ENCODE assay signal across 7 cellular contexts in genomic region chr14:105560047-105560669, GRCh38. TPM values are rescaled to one million over a fixed set of nuclear protein-coding genes. Genes with fewer than 3 reads are reported as not detected.
DNase-seq lines count a peak whose midpoint lies in the region; ATAC-seq and TF ChIP-seq lines count a peak whose summit lies in the region.
"Not testable (repeated sequence)": the region's sequence is repeated elsewhere in the genome, so short reads cannot be mapped to it uniquely, and the experiment has no call there.

No MANE protein-coding gene starts in this region.

- not testable (repeated sequence) for H3K36me3 Mint-ChIP-seq in activated T-helper 17 cell treated with anti-CD3 and anti-CD28 coated beads, Interleukin-2, amount 50 U/mL, for 72 hours (ENCODE audit: low read depth)

- TF ChIP-seq POLR2A in right lobe of liver (IDR thresholded peaks at IDR 0.05): not testable (repeated sequence)

- H3K27ac ChIP-seq in Karpas-422 (ENCODE audit: low read length): peak overlapping the region; percentile 97
- not testable (repeated sequence) for H3K27ac ChIP-seq in right lobe of liver

- not testable (repeated sequence) for H3K27me3 ChIP-seq in Karpas-422 (ENCODE audit: low read length); right lobe of liver

- not testable (repeated sequence) for DNase-seq in Karpas-422, right lobe of liver

- intact Hi-C loops in right lobe of liver (cut with DNase I): loop anchor here in 1 of 2 donors (10.0 kb wide), 1 partner anchor 125 kb away; no protein-coding TSS in a partner anchor

- H3K4me3 Mint-ChIP-seq in activated T-helper 17 cell treated with anti-CD3 and anti-CD28 coated beads, Interleukin-2, amount 50 U/mL, for 72 hours: not testable (repeated sequence)

- not testable (repeated sequence) for H4K20me1 ChIP-seq in Karpas-422 (ENCODE audit: insufficient read depth, low read depth, low read length)

- not testable (repeated sequence) for H3K4me3 ChIP-seq in Karpas-422 (ENCODE audit: low read length); right lobe of liver

- H3K27ac Mint-ChIP-seq in activated T-helper 17 cell treated with anti-CD3 and anti-CD28 coated beads, Interleukin-2, amount 50 U/mL, for 72 hours: not testable (repeated sequence)

- TF ChIP-seq CTCF in right lobe of liver (IDR thresholded peaks at IDR 0.05): not testable (repeated sequence)

- not testable (repeated sequence) for H3K27me3 Mint-ChIP-seq in activated T-helper 17 cell treated with anti-CD3 and anti-CD28 coated beads, Interleukin-2, amount 50 U/mL, for 72 hours

- not testable (repeated sequence) for H3K79me2 ChIP-seq in Karpas-422 (ENCODE audit: low read length)

- not testable (repeated sequence) for H3K9me3 ChIP-seq in Karpas-422 (ENCODE audit: low read length); right lobe of liver

- not testable (repeated sequence) for H3K36me3 ChIP-seq in Karpas-422 (ENCODE audit: insufficient read depth, low read length); right lobe of liver

- peaks cover 14% of the 10 kb centered on the region for H3K4me1 Mint-ChIP-seq in activated T-helper 17 cell treated with anti-CD3 and anti-CD28 coated beads, Interleukin-2, amount 50 U/mL, for 72 hours

- not testable (repeated sequence) for H3K9me2 ChIP-seq in Karpas-422 (replicated peaks; ENCODE audit: insufficient read depth, low read length)

- not testable (repeated sequence) for H2AFZ ChIP-seq in Karpas-422 (ENCODE audit: low read length)

- H3K9me3 Mint-ChIP-seq in activated T-helper 17 cell treated with anti-CD3 and anti-CD28 coated beads, Interleukin-2, amount 50 U/mL, for 72 hours: peaks cover 11% of the 10 kb centered on the region

- H3K4me2 ChIP-seq in Karpas-422 (ENCODE audit: low read depth, low read length, poor library complexity, severe bottlenecking): peak overlapping the region; percentile 35

- H3K4me1 ChIP-seq in Karpas-422 (ENCODE audit: low read length): peaks cover 45% of the 10 kb centered on the region
- H3K4me1 ChIP-seq in right lobe of liver: not testable (repeated sequence)

- WGBS in right lobe of liver (ENCODE audit: insufficient coverage, low coverage, low lambda C conversion rate, missing lambda C conversion rate): 54% methylated on average over 3 of the region's 27 CpGs

- peak overlapping the region; percentile 58; the same call in 1 of the 2 replicates for H3K9ac ChIP-seq in Karpas-422 (ENCODE audit: low read length)

- ATAC-seq in GM18517 (IDR thresholded peaks at IDR 0.05; ENCODE audit: unreplicated experiment) (peak; percentile 45), GM19455 (IDR thresholded peaks at IDR 0.05; ENCODE audit: unreplicated experiment) (peak; percentile 64), HG02588 (IDR thresholded peaks at IDR 0.05; ENCODE audit: unreplicated experiment) (peak; percentile 57), HG03097 (IDR thresholded peaks at IDR 0.05; ENCODE audit: low FRiP score, unreplicated experiment) (peak; percentile 54), right lobe of liver (peak; percentile 6 to 62 (median 52))
- peak; percentile 36 for ATAC-seq in activated T-helper 17 cell treated with anti-CD3 and anti-CD28 coated beads, Interleukin-2, amount 50 U/mL, for 72 hours (replicated peaks)

RNA-seq across cellular contexts. Expression of gene TMEM121, which starts 33.8 kb away (rescaled TPM):
- 0.18 TPM in 1 of 2 replicates, not detected in the other for total RNA-seq in Karpas-422 (2014; rRNA removed; shearing (Covaris generic); ENCODE audit: low replicate concordance)
- total RNA-seq in activated T-helper 17 cell treated with anti-CD3 and anti-CD28 coated beads, Interleukin-2, amount 50 U/mL, for 72 hours: 10 to 100 TPM in 1 of 2 donors, 1 to 10 TPM in 1; 2.5 to 12.3 TPM
- total RNA-seq in right lobe of liver: 1 to 10 TPM in 5 of 6 experiments, under 1 TPM in 1; 0.74 to 3.2 (median 2.2) TPM
